Comparison of ENCODE assay signal across 18 cellular contexts in the genomic region with DNA sequence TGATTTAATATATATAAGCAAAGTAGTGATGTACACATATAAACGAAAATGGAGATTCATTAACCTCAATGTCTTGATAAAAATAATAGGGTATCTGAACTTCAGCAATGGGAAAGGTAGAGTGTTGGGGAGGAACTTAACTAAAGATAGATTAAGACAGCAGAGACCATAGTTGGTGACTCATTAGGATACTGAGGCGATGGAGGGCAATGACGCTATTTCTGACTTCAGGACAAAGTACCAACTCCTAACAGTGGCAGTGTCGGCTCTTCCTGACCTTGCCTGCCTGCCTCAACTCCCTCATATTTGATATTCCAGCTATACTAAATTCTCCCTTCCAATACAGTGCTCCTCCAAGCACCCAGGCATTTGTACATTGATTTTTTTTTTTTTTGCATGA.
"Had no signal": no experiment of that assay in that cellular context is flagged by ENCODE, and none has a peak within 500 bp of the region (broad histone marks: within the 10 kb centered on the region; RNA-seq: fewer than 3 reads in every experiment).

No MANE protein-coding gene starts in this region.

- ATAC-seq: activated naive CD4-positive, alpha-beta T cell treated with anti-CD3 and anti-CD28 coated beads, Interleukin-2, amount 50 U/mL, for 72 hours; lower lobe of right lung; naive thymus-derived CD8-positive, alpha-beta T cell; psoas muscle; stimulated activated naive CD8-positive, alpha-beta T cell treated with anti-CD3 and anti-CD28 coated beads, Interleukin-15, amount 100 ng/mL, for 72 hours had no signal

- H3K27me3 Mint-ChIP-seq: naive thymus-derived CD8-positive, alpha-beta T cell; stimulated activated naive CD8-positive, alpha-beta T cell treated with anti-CD3 and anti-CD28 coated beads, Interleukin-15, amount 100 ng/mL, for 72 hours had no signal

- H3K4me1 ChIP-seq: breast epithelium, lower lobe of right lung, psoas muscle, sigmoid colon had no signal

- H3K27ac Mint-ChIP-seq: activated naive CD4-positive, alpha-beta T cell treated with anti-CD3 and anti-CD28 coated beads, Interleukin-2, amount 50 U/mL, for 72 hours; naive thymus-derived CD8-positive, alpha-beta T cell; T-helper 2 cell treated with Interferon-gamma antibody and Interleukin-4, amounts not matched to agents 5 μg/mL and 100 μg/mL, for 36 hours had no signal

- H3K4me3 ChIP-seq: breast epithelium, lower lobe of right lung, psoas muscle, sigmoid colon, thoracic aorta had no signal

- H3K9me3 ChIP-seq: breast epithelium, lower lobe of right lung, psoas muscle, sigmoid colon, thoracic aorta had no signal

- H3K36me3 Mint-ChIP-seq: activated naive CD4-positive, alpha-beta T cell treated with anti-CD3 and anti-CD28 coated beads, Interleukin-2, amount 50 U/mL, for 72 hours; naive thymus-derived CD8-positive, alpha-beta T cell had no signal

- DNase-seq: activated CD4-positive, alpha-beta T cell treated with anti-CD3 and anti-CD28 coated beads, Interleukin-2, amount 50 U/mL, for 1 hour; activated effector memory CD4-positive, alpha-beta T cell treated with Interleukin-2 at 50 U/mL for 16 hours; activated T-cell treated with anti-CD3 and anti-CD28 coated beads, Interleukin-2, amount 50 U/mL, for 1 hour; amygdala; foreskin melanocyte; head of caudate nucleus; lower lobe of right lung; naive thymus-derived CD8-positive, alpha-beta T cell; occipital lobe; psoas muscle; sigmoid colon; stimulated activated CD4-positive, alpha-beta T cell treated with anti-CD3 and anti-CD28 coated beads, Interleukin-4, amount 100 ng/mL, for 1 hour; stimulated activated naive CD8-positive, alpha-beta T cell treated with anti-CD3 and anti-CD28 coated beads, Interleukin-15, amount 100 ng/mL, for 72 hours; SW 1271 had no signal

- H3K4me3 Mint-ChIP-seq: naive thymus-derived CD8-positive, alpha-beta T cell; stimulated activated naive CD8-positive, alpha-beta T cell treated with anti-CD3 and anti-CD28 coated beads, Interleukin-15, amount 100 ng/mL, for 72 hours; T-helper 2 cell treated with Interferon-gamma antibody and Interleukin-4, amounts not matched to agents 5 μg/mL and 100 μg/mL, for 36 hours had no signal

- H3K9me3 Mint-ChIP-seq: naive thymus-derived CD8-positive, alpha-beta T cell; stimulated activated naive CD8-positive, alpha-beta T cell treated with anti-CD3 and anti-CD28 coated beads, Interleukin-15, amount 100 ng/mL, for 72 hours had no signal

- H3K4me1 Mint-ChIP-seq: naive thymus-derived CD8-positive, alpha-beta T cell; stimulated activated naive CD8-positive, alpha-beta T cell treated with anti-CD3 and anti-CD28 coated beads, Interleukin-15, amount 100 ng/mL, for 72 hours had no signal

- H3K27ac ChIP-seq: breast epithelium, lower lobe of right lung, psoas muscle, sigmoid colon, thoracic aorta had no signal

- H3K36me3 ChIP-seq: breast epithelium, lower lobe of right lung, sigmoid colon, thoracic aorta had no signal

- H3K27me3 ChIP-seq: breast epithelium, sigmoid colon had no signal
